1 cellular context compared by ENCODE assay signal in genomic region chr13:106343831-106344230, GRCh38.
TF ChIP-seq lines count a peak whose summit lies in the region.

No MANE protein-coding gene starts in this region.

TF ChIP-seq in endothelial cell of umbilical vein, 7 proteins besides CTCF, POLR2A, EP300 and RAD21:
- TF ChIP-seq EZH2 (IDR thresholded peaks at IDR 0.05; ENCODE audit: borderline replicate concordance, low read depth, low read length, severe bottlenecking), result no peak
- no peak for TF ChIP-seq FOS (IDR thresholded peaks at IDR 0.05; ENCODE audit: borderline replicate concordance, insufficient read depth, low read length)
- no peak for TF ChIP-seq POLR2AphosphoS5 (IDR thresholded peaks at IDR 0.05; ENCODE audit: insufficient read depth, low read depth, low read length)
- TF ChIP-seq MAX (IDR thresholded peaks at IDR 0.05; ENCODE audit: insufficient read depth, insufficient read length), result no peak
- TF ChIP-seq JUN (IDR thresholded peaks at IDR 0.05; ENCODE audit: borderline replicate concordance, insufficient read depth, insufficient read length, low read depth), result no peak
- no peak for TF ChIP-seq MYC (IDR thresholded peaks at IDR 0.05; ENCODE audit: low read depth, low read length)
- no peak for TF ChIP-seq GATA2 (IDR thresholded peaks at IDR 0.05; ENCODE audit: insufficient read depth, insufficient read length, low read depth, low read length)
TF ChIP-seq in endothelial cell of umbilical vein: peak in this region for 0.
